ENCODE assay signal across 8 cellular contexts in the genomic region with DNA sequence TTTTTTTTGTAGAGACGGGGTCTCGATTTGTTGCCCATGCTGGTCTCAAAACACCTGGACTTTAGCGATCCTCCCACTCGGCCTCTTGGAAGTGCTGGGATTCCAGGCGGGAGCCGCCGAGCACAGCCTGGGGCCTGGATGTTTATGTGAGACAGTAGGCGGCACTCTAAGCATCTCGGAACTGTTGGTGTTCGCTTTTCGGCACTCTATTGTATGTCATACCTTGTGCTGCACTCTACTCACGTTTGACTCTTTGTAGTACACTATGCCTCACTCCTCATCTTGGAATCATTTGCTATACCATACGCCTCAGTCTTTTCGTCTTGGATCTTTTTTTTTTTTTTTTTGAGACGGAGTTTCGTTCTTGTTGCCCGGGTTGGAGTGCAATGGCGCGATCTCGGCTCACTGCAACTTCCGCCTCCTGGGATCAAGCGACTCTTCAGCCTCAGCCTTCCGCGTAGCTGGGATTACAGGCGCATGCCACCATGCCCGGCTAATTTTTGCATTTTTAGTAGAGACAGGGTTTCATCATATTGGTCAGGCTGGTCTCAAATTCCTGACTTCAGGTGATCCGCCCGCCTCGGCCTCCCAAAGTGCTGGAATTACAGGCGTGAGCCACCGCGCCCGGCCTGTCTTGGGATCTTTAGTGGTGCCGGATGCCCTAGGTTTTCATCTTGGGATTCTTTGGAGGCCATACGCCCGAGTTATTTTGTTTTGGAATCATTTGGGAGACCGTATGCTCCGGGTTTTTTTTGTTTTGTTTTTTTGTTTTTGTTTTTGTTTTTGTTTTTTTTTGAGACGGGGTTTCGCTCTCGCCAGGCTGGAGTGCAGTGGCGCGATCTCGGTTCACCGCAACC. TPM values are rescaled to one million over a fixed set of nuclear protein-coding genes. Genes with fewer than 3 reads are reported as not detected.
DNase-seq lines count a peak whose midpoint lies in the region; ATAC-seq and TF ChIP-seq lines count a peak whose summit lies in the region.

No MANE protein-coding gene starts in this region.

- no peak for DNase-seq in activated T-cell treated with anti-CD3 and anti-CD28 coated beads, Interleukin-2, amount 50 U/mL, for 4 hours
- DNase-seq in activated T-cell treated with anti-CD3 and anti-CD28 coated beads, Interleukin-2, amount 50 U/mL, for 1 hour: no peak
- DNase-seq in SK-MEL-5 (ENCODE audit: low read depth, low spot score): peak; percentile 15
- peak in 1 of 2 donors; percentile 56 for DNase-seq in foreskin fibroblast
- DNase-seq in stimulated activated naive B cell treated with anti-CD40 and anti-IgM and Interleukin-4, amounts not matched to agents 10 μg/mL and 1 μg/mL and 100 μg/mL, for 72 hours: no peak
- no peak for DNase-seq in UCSD-AML1 (lab: John Stamatoyannopoulos, UW; ENCODE audit: unreplicated experiment)
- DNase-seq in NCI-H526 (lab: John Stamatoyannopoulos, UW): no peak
- DNase-seq in SIG-M5 treated with dmso at 0.1 percent for 504 hours (lab: John Stamatoyannopoulos, UW; ENCODE audit: unreplicated experiment): no peak

- no peak for ATAC-seq in activated T-cell treated with anti-CD3 and anti-CD28 coated beads, Interleukin-2, amount 50 U/mL, for 4 hours
- ATAC-seq in stimulated activated naive B cell treated with anti-CD40 and anti-IgM and Interleukin-4, amounts not matched to agents 10 μg/mL and 1 μg/mL and 100 μg/mL, for 72 hours (replicated peaks): peak in 1 of 2 donors; percentile 28

- peaks cover 6% of the 10 kb centered on the region for H3K4me1 Mint-ChIP-seq in activated T-cell treated with anti-CD3 and anti-CD28 coated beads, Interleukin-2, amount 50 U/mL, for 4 hours (ENCODE audit: low read depth)
- H3K4me1 Mint-ChIP-seq in stimulated activated naive B cell treated with anti-CD40 and anti-IgM and Interleukin-4, amounts not matched to agents 10 μg/mL and 1 μg/mL and 100 μg/mL, for 72 hours: peaks cover 14 to 37% of the 10 kb centered on the region in 2 donors

- peaks cover 5% of the 10 kb centered on the region for H3K9me3 Mint-ChIP-seq in activated T-cell treated with anti-CD3 and anti-CD28 coated beads, Interleukin-2, amount 50 U/mL, for 4 hours
- peaks cover 0 to 2% of the 10 kb centered on the region in 2 donors for H3K9me3 Mint-ChIP-seq in stimulated activated naive B cell treated with anti-CD40 and anti-IgM and Interleukin-4, amounts not matched to agents 10 μg/mL and 1 μg/mL and 100 μg/mL, for 72 hours

- peak overlapping the region; percentile 6 for H3K27ac Mint-ChIP-seq in stimulated activated naive B cell treated with anti-CD40 and anti-IgM and Interleukin-4, amounts not matched to agents 10 μg/mL and 1 μg/mL and 100 μg/mL, for 72 hours

- peaks cover 45% of the 10 kb centered on the region for H3K27me3 Mint-ChIP-seq in activated T-cell treated with anti-CD3 and anti-CD28 coated beads, Interleukin-2, amount 50 U/mL, for 4 hours (ENCODE audit: low read depth)
- peaks cover 40 to 41% of the 10 kb centered on the region in 2 donors for H3K27me3 Mint-ChIP-seq in stimulated activated naive B cell treated with anti-CD40 and anti-IgM and Interleukin-4, amounts not matched to agents 10 μg/mL and 1 μg/mL and 100 μg/mL, for 72 hours

- TF ChIP-seq CTCF in foreskin fibroblast (IDR thresholded peaks at IDR 0.05; ENCODE audit: low read depth, low read length): peak; percentile 4

- in situ Hi-C loops in SK-MEL-5 (cut with HindIII; ENCODE audit: low pct_unique_long_range_greater_than_20kb, low sequenced_read_pairs): no loop called here

- H3K4me3 Mint-ChIP-seq in activated T-cell treated with anti-CD3 and anti-CD28 coated beads, Interleukin-2, amount 50 U/mL, for 4 hours: peak overlapping the region; percentile 70
- H3K4me3 Mint-ChIP-seq in stimulated activated naive B cell treated with anti-CD40 and anti-IgM and Interleukin-4, amounts not matched to agents 10 μg/mL and 1 μg/mL and 100 μg/mL, for 72 hours: peak overlapping the region; percentile 79 to 85

- H3K4me3 ChIP-seq in foreskin fibroblast (ENCODE audit: low read depth in 1 of 2, low read length in 2 of 2): peak overlapping the region; percentile 32 to 60

- H3K36me3 Mint-ChIP-seq in activated T-cell treated with anti-CD3 and anti-CD28 coated beads, Interleukin-2, amount 50 U/mL, for 4 hours (ENCODE audit: insufficient read depth): no peaks in the 10 kb centered on the region
- no peaks in the 10 kb centered on the region for H3K36me3 Mint-ChIP-seq in stimulated activated naive B cell treated with anti-CD40 and anti-IgM and Interleukin-4, amounts not matched to agents 10 μg/mL and 1 μg/mL and 100 μg/mL, for 72 hours

RNA-seq across cellular contexts. Expression of a gene that starts 24.2 kb away (rescaled TPM):
- total RNA-seq in activated T-cell treated with anti-CD3 and anti-CD28 coated beads, Interleukin-2, amount 50 U/mL, for 4 hours: 1 to 10 TPM; 5.2 to 6.5 (median 6.3) TPM
- 13.1 and 14.0 TPM in 2 replicates for total RNA-seq in SK-MEL-5 (2014; rRNA removed; shearing (Covaris generic))
- 3.5 and 4.8 TPM in 2 replicates for polyA plus RNA-seq in SK-MEL-5 (2015; cell fraction: cytosol; rRNA removed)
- 25.9 and 29.9 TPM in 2 replicates for polyA plus RNA-seq in SK-MEL-5 (2015; cell fraction: nucleus; rRNA removed)
